ENCODE assay signal across 8 cellular contexts in genomic region chr11:65352783-65353182, GRCh38. TPM values are rescaled to one million over a fixed set of nuclear protein-coding genes. Genes with fewer than 3 reads are reported as not detected.
A peak's percentile ranks its signal among the peaks of the same experiment; 100 is the strongest.
DNase-seq lines count a peak whose midpoint lies in the region; ATAC-seq, FAIRE-seq and TF ChIP-seq lines count a peak whose summit lies in the region.
"Had no signal": no experiment of that assay in that cellular context is flagged by ENCODE, and none has a peak within 500 bp of the region (broad histone marks: within the 10 kb centered on the region; RNA-seq: fewer than 3 reads in every experiment).

No MANE protein-coding gene starts in this region.

- peaks cover 18 to 24% (median 23%) of the 10 kb centered on the region in 3 donors for H3K4me1 Mint-ChIP-seq in naive B cell

- DNase-seq in D721Med (ENCODE audit: insufficient read length, low spot score): no peak
- peak; percentile 39 for DNase-seq in KG1 (lab: John Stamatoyannopoulos, UW)
- DNase-seq in amniotic epithelial cell (ENCODE audit: low read depth): peak; percentile 26
- DNase-seq in naive B cell: no peak
- no peak for DNase-seq in GM19240 (ENCODE audit: insufficient read length, low spot score)
- no peak for DNase-seq in omental fat pad (ENCODE audit: low spot score)
- DNase-seq: NCI-H2029 had no signal

- ATAC-seq in naive B cell (ENCODE audit: low read depth in 2 of 2) (no peak), GM18861 (IDR thresholded peaks at IDR 0.05; ENCODE audit: unreplicated experiment) (no peak), omental fat pad (ENCODE audit: low FRiP score) (no peak)

- peak overlapping the region in 4 of 6 donors; percentile 60 to 96 (median 84) for H3K27ac Mint-ChIP-seq in naive B cell

- FAIRE-seq in D721Med (lab: Jason Lieb, UNC): no peak

- TF ChIP-seq CTCF in D721Med (IDR thresholded peaks at IDR 0.05; ENCODE audit: insufficient read depth, missing control alignments) (peak; percentile 9), omental fat pad (IDR thresholded peaks at IDR 0.05) (no peak)

- H3K4me3 Mint-ChIP-seq in naive B cell: peak overlapping the region in 1 of 8 donors; percentile 62

- H3K36me3 Mint-ChIP-seq in naive B cell: peaks cover 6 to 16% of the 10 kb centered on the region in 2 donors

- no peaks in the 10 kb centered on the region for H3K27me3 Mint-ChIP-seq in naive B cell

- no peaks in the 10 kb centered on the region for H3K9me3 Mint-ChIP-seq in naive B cell

RNA-seq across cellular contexts. Expression of gene TIGD3, which starts 1.8 kb away (rescaled TPM):
- polyA plus RNA-seq in naive B cell (ENCODE audit: low read depth in 6 of 6): 1 to 10 TPM; 1.5 to 3.3 (median 1.8) TPM
- 1 to 10 TPM in 1 of 4 donors, under 1 TPM in 3; 0.36 to 2.0 (median 0.50) TPM for total RNA-seq in omental fat pad

RNA-seq across cellular contexts. Expression of gene DPF2, which starts 19.1 kb away (rescaled TPM):
- polyA plus RNA-seq in naive B cell (ENCODE audit: low read depth in 6 of 6): 100 to 1,000 TPM in 1 of 6 donors, 10 to 100 TPM in 5; 68.1 to 104 (median 91.9) TPM
- total RNA-seq in omental fat pad: 10 to 100 TPM; 23.3 to 32.9 (median 27.3) TPM

RNA-seq across cellular contexts. Expression of gene SLC25A45, which starts 29.7 kb away (rescaled TPM):
- 10 to 100 TPM; 10.2 to 35.1 (median 16.2) TPM for polyA plus RNA-seq in naive B cell (ENCODE audit: low read depth in 6 of 6)
- total RNA-seq in omental fat pad: 1 to 10 TPM; 4.1 to 9.2 (median 6.0) TPM

RNA-seq across cellular contexts. Expression of gene FRMD8, which starts 33.7 kb away (rescaled TPM):
- polyA plus RNA-seq in naive B cell (ENCODE audit: low read depth in 6 of 6): 10 to 100 TPM; 45.3 to 64.6 (median 53.8) TPM
- 10 to 100 TPM; 29.2 to 77.9 (median 58.9) TPM for total RNA-seq in omental fat pad

RNA-seq across cellular contexts. Expression of gene CDC42EP2, which starts 38.1 kb away (rescaled TPM):
- polyA plus RNA-seq in naive B cell (ENCODE audit: low read depth in 6 of 6): under 1 TPM in 1 of 6 donors, not detected in 5; 0.88 TPM
- 100 to 1,000 TPM in 1 of 4 donors, 10 to 100 TPM in 3; 44.0 to 120 (median 68.6) TPM for total RNA-seq in omental fat pad

Comparison
In these comparisons a context has a peak if more than half of its experiments do, and no peak if none do; other contexts are left out.
1. DNase-seq: peak in KG1 (single experiment) and amniotic epithelial cell (single experiment); none in D721Med (single experiment), naive B cell (single experiment), GM19240 (single experiment) and omental fat pad (single experiment).